In genomic region chr11:68204402-68204801, GRCh38 we compare ENCODE assay signal across 18 cellular contexts. TPM values are rescaled to one million over a fixed set of nuclear protein-coding genes. Genes with fewer than 3 reads are reported as not detected.
DNase-seq lines count a peak whose midpoint lies in the region; ATAC-seq, FAIRE-seq and TF ChIP-seq lines count a peak whose summit lies in the region.
"Had no signal": no experiment of that assay in that cellular context is flagged by ENCODE, and none has a peak within 500 bp of the region (broad histone marks: within the 10 kb centered on the region; RNA-seq: fewer than 3 reads in every experiment).

No MANE protein-coding gene starts in this region.

- H3K79me2 ChIP-seq in MM.1S (ENCODE audit: low read length) (peaks cover 97% of the 10 kb centered on the region), GM12878 (ENCODE audit: control insufficient read depth, insufficient read depth, low read length) (peaks cover 51% of the 10 kb centered on the region)

- no peak for TF ChIP-seq CTCF in MM.1S (IDR thresholded peaks at IDR 0.05; ENCODE audit: low read length)
- no peak for TF ChIP-seq CTCF in GM12878 (IDR thresholded peaks at IDR 0.05 in 2 of 3, conservative IDR thresholded peaks at IDR 0.05 in 1 of 3; ENCODE audit: control insufficient read depth in 2 of 3, extremely low read depth in 1 of 3, insufficient read depth in 1 of 3, low read depth in 3 of 3, low read length in 3 of 3)
- TF ChIP-seq CTCF in spleen (IDR thresholded peaks at IDR 0.05 in 8 of 11, conservative IDR thresholded peaks at IDR 0.05 in 3 of 11), result no peak

- no TSS peak for BruUV-seq in GM12878 (replicated peaks; lab: Mats Ljungman, UMichigan)

- POLR2A ChIA-PET in GM12878 (lab: Charles Lee), result interaction anchor here (0.5 to 1.2 kb wide), 6 partner anchors 10 to 382 kb away, joined by 3 to 5 read pairs (median 4); partner anchors contain the start of gene NDUFS8

- H3K4me2 ChIP-seq in BLaER1 treated with 17β-estradiol and CSF1 and Interleukin-3, amounts not matched to agents 10 nM and 100 nM, result peak overlapping the region in 9 of 11 experiments; percentile 6 to 47 (median 29); a peak in 14 of 22 replicates
- peak overlapping the region; percentile 5; the same call in 1 of the 2 replicates for H3K4me2 ChIP-seq in MM.1S (ENCODE audit: low read depth, low read length)
- H3K4me2 ChIP-seq in GM12878 (ENCODE audit: control insufficient read depth, insufficient read depth), result no peak overlapping the region

- H3K4me1 ChIP-seq in BLaER1 treated with 17β-estradiol and CSF1 and Interleukin-3, amounts not matched to agents 10 nM and 100 nM, result peaks cover 59 to 89% (median 73%) of the 10 kb centered on the region in 10 experiments
- H3K4me1 ChIP-seq in MM.1S (ENCODE audit: low read length) (peaks cover 28% of the 10 kb centered on the region), GM12878 (ENCODE audit: control insufficient read depth, insufficient read depth, low read length) (peaks cover 19% of the 10 kb centered on the region), spleen (peaks cover 20 to 100% (median 79%) of the 10 kb centered on the region in 6 donors)

- no peaks in the 10 kb centered on the region for H3K27me3 ChIP-seq in BLaER1 treated with 17β-estradiol and CSF1 and Interleukin-3, amounts not matched to agents 10 nM and 100 nM
- H3K27me3 ChIP-seq in MM.1S (replicated peaks; ENCODE audit: insufficient read depth, low read length) (no peaks in the 10 kb centered on the region), GM12878 (replicated peaks in 1 of 2; ENCODE audit: control insufficient read depth in 2 of 2, insufficient read depth in 2 of 2, low read length in 1 of 2) (no peaks in the 10 kb centered on the region), spleen (replicated peaks in 1 of 7) (no peaks in the 10 kb centered on the region)

- no peaks in the 10 kb centered on the region for H3K27me3 Mint-ChIP-seq in stimulated activated naive CD8-positive, alpha-beta T cell treated with anti-CD3 and anti-CD28 coated beads, Interleukin-15, amount 100 ng/mL, for 72 hours
- H3K27me3 Mint-ChIP-seq: CD8-positive, alpha-beta memory T cell had no signal

- no peaks in the 10 kb centered on the region for H3K9me3 ChIP-seq in BLaER1 treated with 17β-estradiol and CSF1 and Interleukin-3, amounts not matched to agents 10 nM and 100 nM (replicated peaks in 1 of 11)
- H3K9me3 ChIP-seq in MM.1S (replicated peaks; ENCODE audit: insufficient read depth, low read length) (no peaks in the 10 kb centered on the region), GM12878 (replicated peaks; ENCODE audit: control insufficient read depth, insufficient read depth, low read length) (no peaks in the 10 kb centered on the region), spleen (no peaks in the 10 kb centered on the region)
- H3K9me3 ChIP-seq: Caco-2 had no signal

- in situ Hi-C loops in GM12878 (cut with MboI), result no loop called here

- no peaks in the 10 kb centered on the region for H3K9me2 ChIP-seq in MM.1S (replicated peaks; ENCODE audit: insufficient read depth, low read length)

- TF ChIP-seq POLR2A in GM12878 (IDR thresholded peaks at IDR 0.05; ENCODE audit: low read depth, low read length), result no peak
- no peak for TF ChIP-seq POLR2A in spleen (IDR thresholded peaks at IDR 0.05)

- peaks cover 0 to 4% (median 0%) of the 10 kb centered on the region in 11 experiments; a peak in 1 of 22 replicates for H3K36me3 ChIP-seq in BLaER1 treated with 17β-estradiol and CSF1 and Interleukin-3, amounts not matched to agents 10 nM and 100 nM
- no peaks in the 10 kb centered on the region for H3K36me3 ChIP-seq in MM.1S (replicated peaks; ENCODE audit: insufficient read depth, low read length)
- no peaks in the 10 kb centered on the region for H3K36me3 ChIP-seq in GM12878 (ENCODE audit: control insufficient read depth in 2 of 2, insufficient read depth in 2 of 2, low read length in 1 of 2)
- H3K36me3 ChIP-seq in spleen, result no peaks in the 10 kb centered on the region

- H3K9ac ChIP-seq in BLaER1 treated with 17β-estradiol and CSF1 and Interleukin-3, amounts not matched to agents 10 nM and 100 nM, result no peak overlapping the region
- H3K9ac ChIP-seq in MM.1S (ENCODE audit: low read length) (no peak overlapping the region), GM12878 (ENCODE audit: control insufficient read depth, insufficient read depth, low read length) (no peak overlapping the region)
- H3K9ac ChIP-seq: GM23248 had no signal

- no peak overlapping the region for H2AFZ ChIP-seq in MM.1S (ENCODE audit: low read length)
- no peak overlapping the region for H2AFZ ChIP-seq in GM12878 (ENCODE audit: control insufficient read depth, low read depth, low read length)
- H2AFZ ChIP-seq: GM23248 had no signal

- intact Hi-C loops in GM12878 (cut with micrococcal nuclease; ENCODE audit: unreplicated experiment), result no loop called here
- intact Hi-C loops in spleen (cut with DNase I; ENCODE audit: low total_unique reads), result loop anchor here (10.0 kb wide), 1 partner anchor 140 kb away; no protein-coding TSS in a partner anchor

- SMC1A ChIA-PET in GM12878 (lab: Charles Lee; ENCODE audit: uncharacterized antibody, unreplicated experiment), result interaction anchor here (1.0 to 2.5 kb wide), 5 partner anchors 10 to 165 kb away, joined by 3 to 5 read pairs (median 4); no protein-coding TSS in a partner anchor

- no peaks in the 10 kb centered on the region for H3K9me3 Mint-ChIP-seq in stimulated activated naive CD8-positive, alpha-beta T cell treated with anti-CD3 and anti-CD28 coated beads, Interleukin-15, amount 100 ng/mL, for 72 hours
- H3K9me3 Mint-ChIP-seq: CD8-positive, alpha-beta memory T cell had no signal

- peak; percentile 37; the same call in 1 of the 3 replicates for ATAC-seq in GM12878
- no peak for ATAC-seq in stimulated activated naive CD8-positive, alpha-beta T cell treated with anti-CD3 and anti-CD28 coated beads, Interleukin-15, amount 100 ng/mL, for 72 hours
- ATAC-seq: HCT116 had no signal

- RAD21 ChIA-PET in GM12878 (lab: Charles Lee; ENCODE audit: unreplicated experiment), result interaction anchor here (1.0 to 1.2 kb wide), 4 partner anchors 85 to 194 kb away, joined by 3 to 6 read pairs (median 4); partner anchors contain the start of genes ALDH3B1 and TCIRG1

- WGBS in GM12878 (ENCODE audit: insufficient coverage, insufficient replicate concordance, low lambda C conversion rate, missing lambda C conversion rate), result 73% methylated on average over 5 of the region's 6 CpGs
- WGBS in spleen, 5 donors, result 47 to 78% (median 57%) methylated on average over 6 of the region's 6 CpGs

- H4K20me1 ChIP-seq in BLaER1 treated with 17β-estradiol and CSF1 and Interleukin-3, amounts not matched to agents 10 nM and 100 nM, result peaks cover 100% of the 10 kb centered on the region in 11 experiments
- H4K20me1 ChIP-seq in MM.1S (ENCODE audit: insufficient read depth, low read length), result peaks cover 21% of the 10 kb centered on the region
- H4K20me1 ChIP-seq in GM12878 (ENCODE audit: control insufficient read depth, insufficient read depth), result peaks cover 3% of the 10 kb centered on the region; the same call in 1 of the 2 replicates

- H3K4me3 ChIP-seq in BLaER1 treated with 17β-estradiol and CSF1 and Interleukin-3, amounts not matched to agents 10 nM and 100 nM, result no peak overlapping the region
- H3K4me3 ChIP-seq in MM.1S (ENCODE audit: low read length) (no peak overlapping the region), GM12878 (no peak overlapping the region), spleen (no peak overlapping the region)
- H3K4me3 ChIP-seq: GM23248 had no signal

- no peak for TF ChIP-seq EP300 in GM12878 (IDR thresholded peaks at IDR 0.05; ENCODE audit: borderline replicate concordance in 1 of 2, control insufficient read depth in 1 of 2, low read depth in 2 of 2, low read length in 2 of 2)

- peaks cover 84% of the 10 kb centered on the region for H3K4me1 Mint-ChIP-seq in stimulated activated naive CD8-positive, alpha-beta T cell treated with anti-CD3 and anti-CD28 coated beads, Interleukin-15, amount 100 ng/mL, for 72 hours

- FAIRE-seq in GM12878 (lab: Jason Lieb, UNC), result no peak
- FAIRE-seq: GM18507, H54 had no signal

- H3K27ac ChIP-seq in BLaER1 treated with 17β-estradiol and CSF1 and Interleukin-3, amounts not matched to agents 10 nM and 100 nM, result no peak overlapping the region
- no peak overlapping the region for H3K27ac ChIP-seq in MM.1S (ENCODE audit: low read length)
- no peak overlapping the region for H3K27ac ChIP-seq in GM12878 (ENCODE audit: control insufficient read depth, insufficient read depth)
- no peak overlapping the region for H3K27ac ChIP-seq in spleen
- H3K27ac ChIP-seq: C4-2B, GM23248, HL-60 had no signal

- no peak for TF ChIP-seq RAD21 in GM12878 (IDR thresholded peaks at IDR 0.05; ENCODE audit: insufficient read depth, low read depth, low read length)

- peaks cover 11% of the 10 kb centered on the region for H3F3A ChIP-seq in MM.1S (ENCODE audit: insufficient read depth, low read length)

- CTCF ChIA-PET in GM12878 (lab: Yijun Ruan, JAX), result interaction anchor here (0.8 to 4.4 kb wide), 11 partner anchors 8 to 242 kb away, joined by 3 to 57 read pairs (median 4); partner anchors contain the start of genes ALDH3B1 and TCIRG1

- H3K4me3 Mint-ChIP-seq in stimulated activated naive CD8-positive, alpha-beta T cell treated with anti-CD3 and anti-CD28 coated beads, Interleukin-15, amount 100 ng/mL, for 72 hours, result no peak overlapping the region

- no peak overlapping the region for H3K27ac Mint-ChIP-seq in stimulated activated naive CD8-positive, alpha-beta T cell treated with anti-CD3 and anti-CD28 coated beads, Interleukin-15, amount 100 ng/mL, for 72 hours

- peak; percentile 61 for DNase-seq in MM.1S
- DNase-seq in GM12878 (ENCODE audit: low read depth, low spot score), result no peak
- peak; percentile 11 for DNase-seq in spleen
- DNase-seq in DMS153 (lab: John Stamatoyannopoulos, UW), result no peak
- DNase-seq in activated CD4-positive, alpha-beta T cell treated with anti-CD3 and anti-CD28 coated beads, Interleukin-2, amount 50 U/mL, for 4 hours, result no peak
- no peak for DNase-seq in stimulated activated naive CD8-positive, alpha-beta T cell treated with anti-CD3 and anti-CD28 coated beads, Interleukin-15, amount 100 ng/mL, for 72 hours
- DNase-seq: ACHN; Caco-2; CD8-positive, alpha-beta memory T cell; DMS53; GF-D8; GM23248 had no signal

RNA-seq across cellular contexts. Expression of gene KMT5B, which starts 8.7 kb away (rescaled TPM):
- total RNA-seq in GM12878 (2013; cell fraction: nucleolus; rRNA removed), result 65.2 and 73.0 TPM in 2 replicates
- total RNA-seq in GM12878 (2014; rRNA removed) (12.5 and 15.5 TPM in 2 replicates), GM12878 (2014; rRNA removed; fragmentation: Illumina TruSeq; extraction: Trizol) (18.8 and 19.6 TPM in 2 replicates), GM12878 (2021) (19.6 and 19.9 TPM in 2 replicates), spleen (10 to 100 TPM; 39.6 to 52.8 (median 42.3) TPM)
- 11.1 TPM for polyA plus RNA-seq in GM12878 (2011; ENCODE audit: low read depth)
- polyA plus RNA-seq in GM12878 (2011; rRNA removed) (21.8 and 35.3 TPM in 2 replicates), GM12878 (2014; fragmentation: Illumina TruSeq; extraction: Trizol) (20.5 and 28.2 TPM in 2 replicates), GM12878 (2014; fragmentation: Nextera tagmentation; extraction: Ambion mirVana) (1 to 10 TPM; 4.7 to 7.4 TPM), GM12878 (2014; rRNA removed) (12.4 and 14.3 TPM in 2 replicates), GM12878 (2016; fragmentation: Nextera tagmentation; extraction: Ambion mirVana) (10 to 100 TPM; 16.4 to 20.6 TPM), spleen (10 to 100 TPM; 12.3 to 16.7 (median 15.7) TPM)
- 8.0 and 9.5 TPM in 2 replicates for polyA plus RNA-seq in GM12878 (2011; cell fraction: cytosol; rRNA removed)
- polyA plus RNA-seq in GM12878 (2011; cell fraction: nucleus; rRNA removed), result 15.3 and 16.2 TPM in 2 replicates
- 17.1 and 17.4 TPM in 2 replicates for polyA plus RNA-seq in GM12878 (2012)
- 14.3 and 16.9 TPM in 2 replicates for polyA minus RNA-seq in GM12878 (2011; rRNA and poly(A)+ RNA removed)
- 9.6 and 11.4 TPM in 2 replicates for polyA minus RNA-seq in GM12878 (2011; cell fraction: cytosol; rRNA and poly(A)+ RNA removed)
- polyA minus RNA-seq in GM12878 (2011; cell fraction: nucleus; rRNA and poly(A)+ RNA removed), result 7.7 and 17.0 TPM in 2 replicates

Comparison
In these comparisons a context has a peak if more than half of its experiments do, and no peak if none do; other contexts are left out.
1. DNase-seq: peak in MM.1S (single experiment) and spleen (single experiment); none in GM12878 (single experiment), DMS153 (single experiment), activated CD4-positive, alpha-beta T cell treated with anti-CD3 and anti-CD28 coated beads, Interleukin-2, amount 50 U/mL, for 4 hours (0 of 2) and stimulated activated naive CD8-positive, alpha-beta T cell treated with anti-CD3 and anti-CD28 coated beads, Interleukin-15, amount 100 ng/mL, for 72 hours (0 of 2).